In the genomic region with DNA sequence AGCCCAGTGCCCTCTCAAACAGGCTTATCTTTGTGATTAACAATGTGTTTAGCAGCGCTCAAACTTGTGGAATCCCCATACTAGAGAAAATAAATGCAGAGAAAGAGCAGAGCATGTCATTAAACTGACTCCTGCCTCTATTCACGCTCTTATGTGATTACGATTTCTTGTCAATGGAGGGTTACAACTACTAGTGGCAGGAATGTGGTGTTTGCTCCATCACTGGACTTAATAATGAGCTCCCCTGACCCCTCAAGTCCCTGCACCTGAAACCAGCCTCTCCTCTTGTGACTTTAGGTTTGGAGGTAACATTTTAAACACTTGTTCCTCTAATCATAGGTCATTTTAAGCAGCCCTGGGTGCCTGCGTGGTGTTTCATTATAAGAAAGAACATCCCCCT, we compare ENCODE assay signal across 15 cellular contexts.
DNase-seq lines count a peak whose midpoint lies in the region; ATAC-seq and TF ChIP-seq lines count a peak whose summit lies in the region.
"Had no signal": no experiment of that assay in that cellular context is flagged by ENCODE, and none has a peak within 500 bp of the region (broad histone marks: within the 10 kb centered on the region; RNA-seq: fewer than 3 reads in every experiment).

No MANE protein-coding gene starts in this region.

- H3K9ac ChIP-seq in HCT116 (ENCODE audit: low read length): no peak overlapping the region
- no peak overlapping the region for H3K9ac ChIP-seq in endodermal cell (ENCODE audit: extremely low read depth, low read length, poor library complexity, severe bottlenecking)
- H3K9ac ChIP-seq: BLaER1 had no signal

- H3K36me3 ChIP-seq in HCT116 (ENCODE audit: control insufficient read depth in 1 of 2, insufficient read depth in 2 of 2, low read length in 2 of 2): no peaks in the 10 kb centered on the region
- no peaks in the 10 kb centered on the region for H3K36me3 ChIP-seq in endodermal cell (ENCODE audit: control insufficient read depth, insufficient read depth, low read length)
- H3K36me3 ChIP-seq in A673 (ENCODE audit: insufficient read depth, low read length, poor library complexity, severe bottlenecking): no peaks in the 10 kb centered on the region
- H3K36me3 ChIP-seq: BLaER1 had no signal

- no peaks in the 10 kb centered on the region for H3K27me3 Mint-ChIP-seq in endodermal cell (ENCODE audit: insufficient read depth)
- H3K27me3 Mint-ChIP-seq in nephron (ENCODE audit: low read depth): peaks cover 4% of the 10 kb centered on the region
- H3K27me3 Mint-ChIP-seq: IgD-negative memory B cell had no signal

- no peak for TF ChIP-seq POLR2A in HCT116 (IDR thresholded peaks at IDR 0.05; ENCODE audit: borderline replicate concordance, extremely low read depth, insufficient read depth, insufficient read length)

- CTCF ChIA-PET in HCT116 (lab: Charles Lee) (interaction anchor here (0.7 to 1.0 kb wide), 3 partner anchors 11 to 18 kb away, joined by 3 to 4 read pairs (median 3); no protein-coding TSS in a partner anchor), A673 (lab: Charles Lee) (interaction anchor here (0.7 kb wide), 1 partner anchor 78 kb away, joined by 3 read pairs; no protein-coding TSS in a partner anchor)

- no peaks in the 10 kb centered on the region for H3K9me3 Mint-ChIP-seq in endodermal cell
- H3K9me3 Mint-ChIP-seq in nephron: no peaks in the 10 kb centered on the region
- H3K9me3 Mint-ChIP-seq: IgD-negative memory B cell had no signal

- intact Hi-C loops in HCT116 (cut with micrococcal nuclease): no loop called here
- intact Hi-C loops in A673 (cut with micrococcal nuclease; ENCODE audit: unreplicated experiment): no loop called here

- H4K20me1 ChIP-seq in HCT116 (ENCODE audit: insufficient read depth): no peaks in the 10 kb centered on the region
- H4K20me1 ChIP-seq: BLaER1 had no signal

- RAD21 ChIA-PET in HCT116 (lab: Charles Lee; ENCODE audit: low non-redundant PET in 1 of 2, low total read pairs in 2 of 2, uncharacterized antibody in 2 of 2, unreplicated experiment in 2 of 2): no interaction called here

- H3K27me3 ChIP-seq in HCT116 (ENCODE audit: insufficient read depth, low read length) (peaks cover 43% of the 10 kb centered on the region; the same call in 1 of the 2 replicates), endodermal cell (ENCODE audit: control insufficient read depth, insufficient read depth, low read length, poor library complexity, severe bottlenecking) (no peaks in the 10 kb centered on the region), A673 (replicated peaks; ENCODE audit: insufficient read depth, low read depth, low read length, poor library complexity) (peaks cover 30% of the 10 kb centered on the region)
- H3K27me3 ChIP-seq: BLaER1 had no signal

- H3K27ac Mint-ChIP-seq in endodermal cell (no peak overlapping the region), nephron (peak overlapping the region; percentile 25 to 59 (median 28))

- H3K4me1 ChIP-seq in HCT116 (ENCODE audit: control insufficient read depth in 1 of 2, insufficient read depth in 2 of 2, low read length in 2 of 2) (no peaks in the 10 kb centered on the region; a peak in 1 of 4 replicates), endodermal cell (ENCODE audit: control insufficient read depth, insufficient read depth, low read length) (no peaks in the 10 kb centered on the region), A673 (ENCODE audit: insufficient read depth, low read length, poor library complexity, severe bottlenecking) (no peaks in the 10 kb centered on the region)
- H3K4me1 ChIP-seq: A549 had no signal

- H3K4me3 ChIP-seq in HCT116 (replicated peaks in 1 of 2; ENCODE audit: low read depth in 1 of 2, low read length in 2 of 2): no peak overlapping the region
- no peak overlapping the region for H3K4me3 ChIP-seq in endodermal cell (ENCODE audit: low read length)
- no peak overlapping the region for H3K4me3 ChIP-seq in A673 (ENCODE audit: low read depth, low read length, poor library complexity, severe bottlenecking)
- H3K4me3 ChIP-seq: A549, BLaER1 had no signal

- POLR2A ChIA-PET in HCT116 (lab: Charles Lee): no interaction called here
- POLR2A ChIA-PET in A673 (lab: Charles Lee; ENCODE audit: low non-redundant PET): no interaction called here

- H3K36me3 Mint-ChIP-seq in endodermal cell (ENCODE audit: low read depth): peaks cover 22% of the 10 kb centered on the region
- no peaks in the 10 kb centered on the region for H3K36me3 Mint-ChIP-seq in nephron (ENCODE audit: low read depth)
- H3K36me3 Mint-ChIP-seq: IgD-negative memory B cell had no signal

- peak in 1 of 3 experiments; percentile 29; a peak in 2 of 6 replicates for TF ChIP-seq CTCF in HCT116 (IDR thresholded peaks at IDR 0.05 in 2 of 3, conservative IDR thresholded peaks at IDR 0.05 in 1 of 3; ENCODE audit: borderline replicate concordance in 1 of 3, insufficient read depth in 1 of 3, low read depth in 2 of 3, low read length in 2 of 3)
- TF ChIP-seq CTCF in endodermal cell (conservative IDR thresholded peaks at IDR 0.05): peak; percentile 56
- TF ChIP-seq CTCF in nephron (IDR thresholded peaks at IDR 0.05; ENCODE audit: unreplicated experiment in 3 of 3): no peak
- no peak for TF ChIP-seq CTCF in A673 (conservative IDR thresholded peaks at IDR 0.05; ENCODE audit: low read depth, low read length)

- H3K9me2 ChIP-seq in HCT116 (ENCODE audit: insufficient read depth): no peaks in the 10 kb centered on the region

- H3K4me3 Mint-ChIP-seq in endodermal cell (no peak overlapping the region), nephron (no peak overlapping the region)
- H3K4me3 Mint-ChIP-seq: IgD-negative memory B cell had no signal

- 88 to 94% methylated on average over 4 of the region's 4 CpGs for WGBS in endodermal cell (ENCODE audit: insufficient coverage in 1 of 2, insufficient read length in 1 of 2), 2 experiments

- no peak overlapping the region for H2AFZ ChIP-seq in HCT116 (ENCODE audit: low read depth, low read length, poor library complexity, severe bottlenecking)

- H3K79me2 ChIP-seq in HCT116 (ENCODE audit: insufficient read depth, low read length): no peaks in the 10 kb centered on the region

- H3K9me3 ChIP-seq in HCT116 (ENCODE audit: control insufficient read depth in 1 of 2, insufficient read depth in 1 of 2, low read depth in 1 of 2, low read length in 2 of 2) (no peaks in the 10 kb centered on the region), endodermal cell (ENCODE audit: control insufficient read depth, low read length) (no peaks in the 10 kb centered on the region), A673 (ENCODE audit: low read depth, low read length, poor library complexity, severe bottlenecking) (no peaks in the 10 kb centered on the region)
- H3K9me3 ChIP-seq: A549, BLaER1 had no signal

- no peak overlapping the region for H3K27ac ChIP-seq in HCT116 (ENCODE audit: low read depth, low read length)
- H3K27ac ChIP-seq in endodermal cell (ENCODE audit: low read depth, low read length): no peak overlapping the region
- no peak overlapping the region for H3K27ac ChIP-seq in A673 (ENCODE audit: low read depth, low read length, poor library complexity, severe bottlenecking)
- H3K27ac ChIP-seq: A549, BLaER1 had no signal

- peaks cover 13% of the 10 kb centered on the region for H3K4me1 Mint-ChIP-seq in endodermal cell
- H3K4me1 Mint-ChIP-seq in nephron: peaks cover 25% of the 10 kb centered on the region
- H3K4me1 Mint-ChIP-seq: IgD-negative memory B cell had no signal

- ATAC-seq in HCT116 (0 out of 2 replicates have a peak, but pooled peaks have one; percentile 35), GM21515 (IDR thresholded peaks at IDR 0.05; ENCODE audit: unreplicated experiment) (no peak), GM19463 (IDR thresholded peaks at IDR 0.05; ENCODE audit: unreplicated experiment) (no peak)
- ATAC-seq: A549 had no signal

- BruUV-seq in HCT116 (replicated peaks; lab: Mats Ljungman, UMichigan) (no TSS peak), A673 (replicated peaks; lab: Mats Ljungman, UMichigan) (no TSS peak)

- no peak for TF ChIP-seq RAD21 in HCT116 (IDR thresholded peaks at IDR 0.05; ENCODE audit: low read depth)

- DNase-seq in HCT116 (ENCODE audit: low read depth, low spot score) (no peak), endodermal cell (peak; percentile 37), A673 (ENCODE audit: low spot score) (no peak)
- no peak for DNase-seq in stimulated activated CD4-positive, alpha-beta T cell treated with anti-CD3 and anti-CD28 coated beads, Interleukin-12 subunit alpha, Interleukin-12 subunit beta, amount 100 ng/mL, for 4 hours
- DNase-seq: AML-193, DMS53, GF-D8, GOT3, KG1 had no signal

- no peak overlapping the region for H3K4me2 ChIP-seq in HCT116 (ENCODE audit: low read length)
- H3K4me2 ChIP-seq: A549, BLaER1 had no signal

TF ChIP-seq in HCT116, 20 proteins besides CTCF, POLR2A, EP300 and RAD21:
- TF ChIP-seq, protein P1, sequence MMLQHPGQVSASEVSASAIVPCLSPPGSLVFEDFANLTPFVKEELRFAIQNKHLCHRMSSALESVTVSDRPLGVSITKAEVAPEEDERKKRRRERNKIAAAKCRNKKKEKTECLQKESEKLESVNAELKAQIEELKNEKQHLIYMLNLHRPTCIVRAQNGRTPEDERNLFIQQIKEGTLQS (IDR thresholded peaks at IDR 0.05): no peak
- TF ChIP-seq EZH2 (IDR thresholded peaks at IDR 0.05) (no peak), SRF (IDR thresholded peaks at IDR 0.05; ENCODE audit: low read depth) (no peak), ZNF274 (IDR thresholded peaks at IDR 0.05; ENCODE audit: low read depth, low read length) (no peak), ELF1 (IDR thresholded peaks at IDR 0.05; ENCODE audit: borderline replicate concordance, low read depth) (no peak)
